In genomic region chr9:113154936-113155335, GRCh38 we compare ENCODE assay signal across 1 cellular context.
TF ChIP-seq lines count a peak whose summit lies in the region.

No MANE protein-coding gene starts in this region.

TF ChIP-seq in H1, 55 proteins besides CTCF, POLR2A, EP300 and RAD21 (continued from another document):
- TF ChIP-seq SIX5 (IDR thresholded peaks at IDR 0.05; ENCODE audit: low read depth, low read length) (no peak), ASH2L (IDR thresholded peaks at IDR 0.05; ENCODE audit: low read length) (no peak)
